22 cellular contexts compared by ENCODE assay signal in the genomic region with DNA sequence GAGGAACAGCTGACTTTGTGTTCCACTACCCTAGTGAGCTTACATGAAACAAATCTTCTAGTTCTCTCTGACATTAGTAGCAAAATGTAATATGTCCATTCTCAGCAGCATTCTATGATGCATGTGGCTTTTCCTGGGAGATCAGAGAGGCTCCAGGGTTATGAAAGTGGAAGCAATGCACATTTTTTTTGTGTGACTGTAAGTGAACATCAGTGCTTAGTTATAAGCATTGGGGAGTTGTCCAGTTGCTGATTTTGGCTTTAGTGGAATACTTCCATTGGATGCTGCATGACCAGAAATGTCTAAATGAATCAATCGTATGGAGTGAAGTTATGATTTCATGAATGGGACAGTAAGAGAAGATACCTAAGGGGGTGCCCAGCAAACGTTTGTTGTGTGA.
"Had no signal": no experiment of that assay in that cellular context is flagged by ENCODE, and none has a peak within 500 bp of the region (broad histone marks: within the 10 kb centered on the region; RNA-seq: fewer than 3 reads in every experiment).

No MANE protein-coding gene starts in this region.

- H3K4me1 ChIP-seq: esophagus muscularis mucosa, parathyroid adenoma, upper lobe of right lung had no signal

- H3K4me3 ChIP-seq: esophagus muscularis mucosa, lung, upper lobe of right lung had no signal

- H2AFZ ChIP-seq: parathyroid adenoma had no signal

- DNase-seq: activated B cell treated with CpG ODN at 0.5 μM for 24 hours; activated CD4-positive, alpha-beta memory T cell treated with anti-CD3 and anti-CD28 coated beads for 36 hours; activated CD4-positive, alpha-beta T cell treated with anti-CD3 and anti-CD28 coated beads for 4 hours; activated naive CD4-positive, alpha-beta T cell; activated naive CD8-positive, alpha-beta T cell treated with anti-CD3 and anti-CD28 coated beads, Interleukin-2, amount 10 ng/mL, durations not matched to agents 7 days and 5 days; amygdala; cerebellar nuclear complex; cortex of kidney; foreskin melanocyte; glutamatergic neuron; hypothalamus; stimulated activated CD4-positive, alpha-beta T cell treated with anti-CD3 and anti-CD28 coated beads, Interleukin-4, amount 100 ng/mL, for 4 hours; upper lobe of right lung had no signal

- H3K9ac ChIP-seq: parathyroid adenoma had no signal

- H3K27me3 ChIP-seq: esophagus muscularis mucosa, neutrophil, upper lobe of right lung had no signal

- H3K9me3 ChIP-seq: esophagus muscularis mucosa, neutrophil, upper lobe of right lung had no signal

- ATAC-seq: activated T-helper 17 cell treated with anti-CD3 and anti-CD28 coated beads, Interleukin-2, amount 50 U/mL, for 72 hours; left lobe of liver; natural killer cell treated with Interleukin-12 subunit alpha and Interleukin-12 subunit beta and Interleukin-15 and Interleukin-18, amount 100 ng/mL, for 72 hours; sciatic nerve; stimulated activated memory B cell treated with anti-CD40 and anti-IgM and Interleukin-4, amounts not matched to agents 10 μg/mL and 1 μg/mL and 100 μg/mL, for 72 hours; upper lobe of right lung had no signal

- H3K79me2 ChIP-seq: parathyroid adenoma had no signal

- H3K27ac ChIP-seq: esophagus muscularis mucosa, neutrophil, parathyroid adenoma, upper lobe of right lung had no signal

- H3K36me3 ChIP-seq: esophagus muscularis mucosa, neutrophil, upper lobe of right lung had no signal
